34 cellular contexts compared by ENCODE assay signal in the genomic region with DNA sequence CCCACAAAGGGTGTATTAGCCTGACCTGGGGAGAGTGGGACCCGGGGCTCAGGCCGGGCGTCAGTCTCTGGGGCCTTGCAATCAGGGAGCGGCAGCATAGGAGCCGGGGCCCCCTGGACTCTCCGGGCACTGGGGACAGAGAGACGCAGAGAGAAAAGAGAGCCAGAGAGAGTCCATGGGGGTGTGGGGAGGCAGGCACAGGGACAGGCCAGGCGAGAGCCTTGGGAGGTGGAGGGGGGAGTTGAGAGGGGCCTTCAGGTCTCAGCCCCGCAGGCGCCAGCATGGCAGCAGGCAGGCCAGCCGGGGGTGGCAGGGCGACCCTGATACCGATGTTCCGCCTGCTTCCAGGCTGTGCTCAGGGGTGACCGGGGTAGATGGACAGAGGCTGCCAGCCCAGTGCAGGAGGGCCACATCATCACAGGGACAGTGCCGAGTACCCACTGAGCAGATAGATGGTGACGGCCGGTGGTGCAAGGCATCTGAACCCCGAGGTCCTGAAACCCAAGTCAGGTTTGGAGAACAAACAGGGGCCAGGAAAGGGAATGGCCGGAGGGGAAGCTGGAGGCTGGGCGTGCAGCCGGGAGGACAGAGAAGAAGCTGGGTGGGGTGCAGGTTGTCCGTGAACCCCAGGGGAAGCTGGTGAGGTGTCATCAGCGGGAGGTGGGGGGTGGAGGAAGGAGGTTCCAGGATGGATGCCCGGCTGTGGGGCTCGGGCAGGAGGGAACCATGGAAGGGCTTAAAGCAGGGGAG. TPM values are rescaled to one million over a fixed set of nuclear protein-coding genes. Genes with fewer than 3 reads are reported as not detected.
"Had no signal": no experiment of that assay in that cellular context is flagged by ENCODE, and none has a peak within 500 bp of the region (broad histone marks: within the 10 kb centered on the region; RNA-seq: fewer than 3 reads in every experiment).

No MANE protein-coding gene starts in this region.

- H3K27me3 ChIP-seq: pancreas, thyroid gland had no signal

- H3K4me3 ChIP-seq: lung, mucosa of descending colon, pancreas, right atrium auricular region, thyroid gland, upper lobe of right lung had no signal

- H3K4me1 Mint-ChIP-seq: activated CD4-positive, alpha-beta memory T cell treated with anti-CD3 and anti-CD28 coated beads, Interleukin-2, amount 10 ng/mL, durations not matched to agents 7 days and 5 days; activated CD4-positive, alpha-beta T cell treated with anti-CD3 and anti-CD28 coated beads, Interleukin-2, amount 10 ng/mL, durations not matched to agents 24 days and 14 days; activated naive CD4-positive, alpha-beta T cell treated with anti-CD3 and anti-CD28 coated beads, Interleukin-2, amount 50 U/mL, for 24 hours; activated naive CD8-positive, alpha-beta T cell treated with anti-CD3 and anti-CD28 coated beads, Interleukin-2, amount 50 U/mL, for 24 hours; activated T-helper 17 cell treated with anti-CD3 and anti-CD28 coated beads, Interleukin-2, amount 50 U/mL, for 72 hours; central memory CD8-positive, alpha-beta T cell; immature natural killer cell had no signal

- H3K27ac Mint-ChIP-seq: activated CD4-positive, alpha-beta memory T cell treated with anti-CD3 and anti-CD28 coated beads, Interleukin-2, amount 10 ng/mL, durations not matched to agents 7 days and 5 days; activated CD4-positive, alpha-beta T cell treated with anti-CD3 and anti-CD28 coated beads, Interleukin-2, amount 10 ng/mL, durations not matched to agents 24 days and 14 days; activated naive CD4-positive, alpha-beta T cell treated with anti-CD3 and anti-CD28 coated beads, Interleukin-2, amount 50 U/mL, for 24 hours; activated naive CD8-positive, alpha-beta T cell treated with anti-CD3 and anti-CD28 coated beads, Interleukin-2, amount 50 U/mL, for 24 hours; dendritic cell treated with granulocyte-macrophage colony-stimulating factor and Interleukin-4, amounts not matched to agents 40 ng/mL and 50 ng/mL, for 4 days; immature natural killer cell; stimulated activated naive CD8-positive, alpha-beta T cell treated with anti-CD3 and anti-CD28 coated beads, Interleukin-15, Interleukin-2, amounts not matched to agents 100 ng/mL and 50 ng/mL, for 24 hours; T-helper 1 cell treated with Interleukin-12 subunit alpha and Interleukin-12 subunit beta and Interleukin-4 antibody, amounts not matched to agents 30 μg/mL and 1 μg/mL, for 36 hours had no signal

- H3K9me3 ChIP-seq: mucosa of descending colon, pancreas, right atrium auricular region, thyroid gland, upper lobe of right lung had no signal

- DNase-seq: activated CD4-positive, alpha-beta memory T cell treated with anti-CD3 and anti-CD28 coated beads, Interleukin-2, amount 10 ng/mL, durations not matched to agents 7 days and 5 days; activated CD4-positive, alpha-beta T cell treated with anti-CD3 and anti-CD28 coated beads, Interleukin-2, amount 10 ng/mL, durations not matched to agents 24 days and 14 days; activated CD4-positive, CD25-positive, alpha-beta regulatory T cell treated with anti-CD3 and anti-CD28 coated beads, Interleukin-2, amount 50 U/mL, for 72 hours; activated naive CD8-positive, alpha-beta T cell treated with anti-CD3 and anti-CD28 coated beads, Interleukin-2, amount 50 U/mL, for 24 hours; activated T-cell treated with anti-CD3 and anti-CD28 coated beads, Interleukin-2, amount 50 U/mL, for 4 hours; amygdala; endodermal cell; foreskin fibroblast; head of caudate nucleus; hypothalamus; immature natural killer cell; mesendoderm; nucleus accumbens; stimulated activated CD4-positive, alpha-beta T cell treated with anti-CD3 and anti-CD28 coated beads, Interleukin-2, amount 100 ng/mL, for 48 hours; substantia nigra; T1000; thyroid gland; upper lobe of right lung; WERI-Rb-1 had no signal

- ATAC-seq: activated naive CD8-positive, alpha-beta T cell treated with anti-CD3 and anti-CD28 coated beads, Interleukin-2, amount 50 U/mL, for 24 hours; activated T-cell treated with anti-CD3 and anti-CD28 coated beads, Interleukin-2, amount 50 U/mL, for 4 hours; activated T-helper 17 cell treated with anti-CD3 and anti-CD28 coated beads, Interleukin-2, amount 50 U/mL, for 72 hours; esophagus mucosa; mucosa of descending colon; pancreas; upper lobe of right lung had no signal

- H3K36me3 ChIP-seq: pancreas, right atrium auricular region, thyroid gland, upper lobe of right lung, WERI-Rb-1 had no signal

- H3K27ac ChIP-seq: pancreas, right atrium auricular region, thyroid gland, upper lobe of right lung, WERI-Rb-1 had no signal

- FAIRE-seq: bronchial epithelial cell, pancreas had no signal

- H3K4me3 Mint-ChIP-seq: activated CD4-positive, alpha-beta memory T cell treated with anti-CD3 and anti-CD28 coated beads, Interleukin-2, amount 10 ng/mL, durations not matched to agents 7 days and 5 days; activated CD4-positive, alpha-beta T cell treated with anti-CD3 and anti-CD28 coated beads, Interleukin-2, amount 10 ng/mL, durations not matched to agents 24 days and 14 days; activated naive CD4-positive, alpha-beta T cell treated with anti-CD3 and anti-CD28 coated beads, Interleukin-2, amount 50 U/mL, for 24 hours; activated naive CD8-positive, alpha-beta T cell treated with anti-CD3 and anti-CD28 coated beads, Interleukin-2, amount 50 U/mL, for 24 hours; activated T-cell treated with anti-CD3 and anti-CD28 coated beads, Interleukin-2, amount 50 U/mL, for 4 hours; activated T-helper 17 cell treated with anti-CD3 and anti-CD28 coated beads, Interleukin-2, amount 50 U/mL, for 72 hours; central memory CD8-positive, alpha-beta T cell; dendritic cell treated with granulocyte-macrophage colony-stimulating factor and Interleukin-4, amounts not matched to agents 40 ng/mL and 50 ng/mL, for 4 days; endodermal cell; immature natural killer cell; nephron; stimulated activated naive CD8-positive, alpha-beta T cell treated with anti-CD3 and anti-CD28 coated beads, Interleukin-15, Interleukin-2, amounts not matched to agents 100 ng/mL and 50 ng/mL, for 24 hours; T-helper 1 cell treated with Interleukin-12 subunit alpha and Interleukin-12 subunit beta and Interleukin-4 antibody, amounts not matched to agents 30 μg/mL and 1 μg/mL, for 36 hours had no signal

- H3K36me3 Mint-ChIP-seq: activated naive CD4-positive, alpha-beta T cell treated with anti-CD3 and anti-CD28 coated beads, Interleukin-2, amount 50 U/mL, for 24 hours; immature natural killer cell had no signal

- H3K9me3 Mint-ChIP-seq: activated CD4-positive, alpha-beta memory T cell treated with anti-CD3 and anti-CD28 coated beads, Interleukin-2, amount 10 ng/mL, durations not matched to agents 7 days and 5 days; activated CD4-positive, alpha-beta T cell treated with anti-CD3 and anti-CD28 coated beads, Interleukin-2, amount 10 ng/mL, durations not matched to agents 24 days and 14 days; activated naive CD4-positive, alpha-beta T cell treated with anti-CD3 and anti-CD28 coated beads, Interleukin-2, amount 50 U/mL, for 24 hours; activated naive CD8-positive, alpha-beta T cell treated with anti-CD3 and anti-CD28 coated beads, Interleukin-2, amount 50 U/mL, for 24 hours; activated T-cell treated with anti-CD3 and anti-CD28 coated beads, Interleukin-2, amount 50 U/mL, for 4 hours; activated T-helper 17 cell treated with anti-CD3 and anti-CD28 coated beads, Interleukin-2, amount 50 U/mL, for 72 hours; central memory CD8-positive, alpha-beta T cell; dendritic cell treated with granulocyte-macrophage colony-stimulating factor and Interleukin-4, amounts not matched to agents 40 ng/mL and 50 ng/mL, for 4 days; endodermal cell; immature natural killer cell; nephron; stimulated activated naive CD8-positive, alpha-beta T cell treated with anti-CD3 and anti-CD28 coated beads, Interleukin-15, Interleukin-2, amounts not matched to agents 100 ng/mL and 50 ng/mL, for 24 hours; T-helper 1 cell treated with Interleukin-12 subunit alpha and Interleukin-12 subunit beta and Interleukin-4 antibody, amounts not matched to agents 30 μg/mL and 1 μg/mL, for 36 hours had no signal

RNA-seq across cellular contexts. Expression of gene EXOC3L4, which starts 2.9 kb away (rescaled TPM):
- total RNA-seq: activated CD4-positive, alpha-beta memory T cell treated with anti-CD3 and anti-CD28 coated beads, Interleukin-2, amount 10 ng/mL, durations not matched to agents 7 days and 5 days; activated CD4-positive, alpha-beta T cell treated with anti-CD3 and anti-CD28 coated beads, Interleukin-2, amount 10 ng/mL, durations not matched to agents 24 days and 14 days; activated T-cell treated with anti-CD3 and anti-CD28 coated beads, Interleukin-2, amount 50 U/mL, for 4 hours; activated T-helper 17 cell treated with anti-CD3 and anti-CD28 coated beads, Interleukin-2, amount 50 U/mL, for 72 hours; bronchial epithelial cell; pulmonary artery endothelial cell had no signal
- polyA plus RNA-seq: immature natural killer cell had no signal

RNA-seq across cellular contexts. Expression of gene LBHD2, which starts 13.4 kb away (rescaled TPM):
- total RNA-seq: activated CD4-positive, alpha-beta memory T cell treated with anti-CD3 and anti-CD28 coated beads, Interleukin-2, amount 10 ng/mL, durations not matched to agents 7 days and 5 days; activated CD4-positive, alpha-beta T cell treated with anti-CD3 and anti-CD28 coated beads, Interleukin-2, amount 10 ng/mL, durations not matched to agents 24 days and 14 days; activated T-cell treated with anti-CD3 and anti-CD28 coated beads, Interleukin-2, amount 50 U/mL, for 4 hours; activated T-helper 17 cell treated with anti-CD3 and anti-CD28 coated beads, Interleukin-2, amount 50 U/mL, for 72 hours; bronchial epithelial cell; endodermal cell; esophagus mucosa; kidney epithelial cell; lung; mucosa of descending colon; pancreas; pulmonary artery endothelial cell; right atrium auricular region; thyroid gland; upper lobe of right lung had no signal
- polyA plus RNA-seq: immature natural killer cell, pancreas had no signal

RNA-seq across cellular contexts. Expression of gene CDC42BPB, which starts 40.1 kb away (rescaled TPM):
- polyA plus RNA-seq: immature natural killer cell had no signal
